ENCODE assay signal across 18 cellular contexts in genomic region chr9:4594994-4595393, GRCh38.
DNase-seq lines count a peak whose midpoint lies in the region; ATAC-seq and TF ChIP-seq lines count a peak whose summit lies in the region.
"Had no signal": no experiment of that assay in that cellular context is flagged by ENCODE, and none has a peak within 500 bp of the region (broad histone marks: within the 10 kb centered on the region; RNA-seq: fewer than 3 reads in every experiment).

No MANE protein-coding gene starts in this region.

- TF ChIP-seq CTCF in CD4-positive, alpha-beta T cell (IDR thresholded peaks at IDR 0.05), result no peak
- TF ChIP-seq CTCF in GM10266 (IDR thresholded peaks at IDR 0.05; ENCODE audit: control insufficient read depth, insufficient read depth, low read depth, missing control alignments) (no peak), uterus (IDR thresholded peaks at IDR 0.05) (no peak), OCI-LY7 (conservative IDR thresholded peaks at IDR 0.05; ENCODE audit: low read length) (no peak)

- no TSS peak for BruUV-seq in OCI-LY7 (replicated peaks; lab: Mats Ljungman, UMichigan)

- no peaks in the 10 kb centered on the region for H3K9me3 ChIP-seq in CD4-positive, alpha-beta T cell (ENCODE audit: control insufficient read depth, low read length)
- H3K9me3 ChIP-seq in naive thymus-derived CD4-positive, alpha-beta T cell (ENCODE audit: control insufficient read depth in 2 of 3, low read length in 3 of 3), result no peaks in the 10 kb centered on the region
- H3K9me3 ChIP-seq in MG63 (no peaks in the 10 kb centered on the region), uterus (no peaks in the 10 kb centered on the region), OCI-LY7 (ENCODE audit: low read length) (no peaks in the 10 kb centered on the region)
- H3K9me3 ChIP-seq: SJCRH30 had no signal

- no peaks in the 10 kb centered on the region for H3K36me3 ChIP-seq in naive thymus-derived CD4-positive, alpha-beta T cell (ENCODE audit: control insufficient read depth in 2 of 3, insufficient read depth in 3 of 3, low read length in 3 of 3)
- H3K36me3 ChIP-seq in MG63, result no peaks in the 10 kb centered on the region
- no peaks in the 10 kb centered on the region for H3K36me3 ChIP-seq in uterus
- H3K36me3 ChIP-seq in OCI-LY7 (ENCODE audit: insufficient read depth, low read length), result no peaks in the 10 kb centered on the region
- H3K36me3 ChIP-seq: SJCRH30 had no signal

- no peaks in the 10 kb centered on the region for H3K9me2 ChIP-seq in OCI-LY7 (ENCODE audit: insufficient read depth, low read length)

- H3K79me2 ChIP-seq in OCI-LY7 (ENCODE audit: insufficient read depth, low read depth, low read length), result no peaks in the 10 kb centered on the region

- H3K4me1 Mint-ChIP-seq in CD4-positive, alpha-beta T cell (ENCODE audit: low read depth), result peaks cover 59% of the 10 kb centered on the region
- peaks cover 14% of the 10 kb centered on the region for H3K4me1 Mint-ChIP-seq in activated T-helper 17 cell treated with anti-CD3 and anti-CD28 coated beads, Interleukin-2, amount 50 U/mL, for 72 hours
- H3K4me1 Mint-ChIP-seq in naive thymus-derived CD4-positive, alpha-beta T cell, result peaks cover 24 to 63% (median 50%) of the 10 kb centered on the region in 7 donors

- H4K20me1 ChIP-seq in OCI-LY7 (ENCODE audit: insufficient read depth, low read length), result no peaks in the 10 kb centered on the region

- H3K4me3 Mint-ChIP-seq in CD4-positive, alpha-beta T cell, result peak overlapping the region; percentile 22
- no peak overlapping the region for H3K4me3 Mint-ChIP-seq in activated T-helper 17 cell treated with anti-CD3 and anti-CD28 coated beads, Interleukin-2, amount 50 U/mL, for 72 hours
- peak overlapping the region in 5 of 10 donors; percentile 11 to 69 (median 40) for H3K4me3 Mint-ChIP-seq in naive thymus-derived CD4-positive, alpha-beta T cell
- H3K4me3 Mint-ChIP-seq: H9 had no signal

- peak overlapping the region; percentile 94 for H3K27ac Mint-ChIP-seq in CD4-positive, alpha-beta T cell
- H3K27ac Mint-ChIP-seq in activated T-helper 17 cell treated with anti-CD3 and anti-CD28 coated beads, Interleukin-2, amount 50 U/mL, for 72 hours, result peak overlapping the region; percentile 3
- peak overlapping the region in 8 of 9 donors; percentile 93 to 99 (median 98) for H3K27ac Mint-ChIP-seq in naive thymus-derived CD4-positive, alpha-beta T cell
- H3K27ac Mint-ChIP-seq: H9 had no signal

- no peak for DNase-seq in CD4-positive, alpha-beta T cell
- peak; percentile 49 for DNase-seq in GM10266 (ENCODE audit: extremely low spot score)
- DNase-seq in naive thymus-derived CD4-positive, alpha-beta T cell, result no peak
- DNase-seq in HCEC 1CT, result no peak
- no peak for DNase-seq in MG63
- DNase-seq in uterus, result no peak
- DNase-seq in OCI-LY7 (ENCODE audit: low spot score), result no peak
- DNase-seq: ACHN; DMS79; H9; NCI-H1417; NCI-H2029 treated with DMSO at 0.1 percent for 48 hours; NCI-H2171 treated with DMSO at 0.1 percent for 48 hours; NCI-H446 treated with DMSO at 0.1 percent for 48 hours; NK-92 treated with Interleukin-12 subunit alpha and Interleukin-12 subunit beta, amount 100 ng/mL, for 24 hours; PC-9; SJCRH30 had no signal

- H3K4me3 ChIP-seq in naive thymus-derived CD4-positive, alpha-beta T cell (ENCODE audit: low read length), result no peak overlapping the region
- no peak overlapping the region for H3K4me3 ChIP-seq in MG63
- no peak overlapping the region for H3K4me3 ChIP-seq in uterus
- no peak overlapping the region for H3K4me3 ChIP-seq in OCI-LY7 (ENCODE audit: low read depth, low read length, poor library complexity, severe bottlenecking)
- H3K4me3 ChIP-seq: PC-9, SJCRH30 had no signal

- H3K4me2 ChIP-seq in OCI-LY7 (ENCODE audit: low read length), result no peak overlapping the region
- H3K4me2 ChIP-seq: PC-9 had no signal

- intact Hi-C loops in CD4-positive, alpha-beta T cell (cut with DNase I, micrococcal nuclease), result loop anchor here (5.0 to 10.0 kb wide), 4 partner anchors 43 to 1030 kb away; partner anchors contain the start of genes RIC1 (in 1 of the 2) and SLC1A1 (in 1 of the 2)
- intact Hi-C loops in naive thymus-derived CD4-positive, alpha-beta T cell (cut with micrococcal nuclease), result loop anchor here in 1 of 2 donors (5.0 kb wide), 2 partner anchors 103 to 213 kb away; partner anchors contain the start of gene SLC1A1
- intact Hi-C loops in uterus (cut with DNase I; ENCODE audit: low total_unique reads) (no loop called here), OCI-LY7 (cut with micrococcal nuclease; ENCODE audit: unreplicated experiment) (no loop called here)

- peaks cover 27 to 42% of the 10 kb centered on the region in 2 donors for H3K4me1 ChIP-seq in naive thymus-derived CD4-positive, alpha-beta T cell (ENCODE audit: control insufficient read depth in 2 of 2, insufficient read depth in 2 of 2, low read length in 2 of 2)
- H3K4me1 ChIP-seq in uterus (no peaks in the 10 kb centered on the region), OCI-LY7 (ENCODE audit: insufficient read depth, low read length, poor library complexity, severe bottlenecking) (no peaks in the 10 kb centered on the region)
- H3K4me1 ChIP-seq: SJCRH30 had no signal

- peaks cover 8% of the 10 kb centered on the region for H3K36me3 Mint-ChIP-seq in CD4-positive, alpha-beta T cell (ENCODE audit: low read depth)
- no peaks in the 10 kb centered on the region for H3K36me3 Mint-ChIP-seq in activated T-helper 17 cell treated with anti-CD3 and anti-CD28 coated beads, Interleukin-2, amount 50 U/mL, for 72 hours (ENCODE audit: low read depth)
- H3K36me3 Mint-ChIP-seq in naive thymus-derived CD4-positive, alpha-beta T cell, result peaks cover 0 to 19% (median 6%) of the 10 kb centered on the region in 5 donors

- H3K27me3 Mint-ChIP-seq in CD4-positive, alpha-beta T cell, result no peaks in the 10 kb centered on the region
- no peaks in the 10 kb centered on the region for H3K27me3 Mint-ChIP-seq in activated T-helper 17 cell treated with anti-CD3 and anti-CD28 coated beads, Interleukin-2, amount 50 U/mL, for 72 hours
- peaks cover 0 to 5% (median 0%) of the 10 kb centered on the region in 5 donors for H3K27me3 Mint-ChIP-seq in naive thymus-derived CD4-positive, alpha-beta T cell

- H3K27ac ChIP-seq in CD4-positive, alpha-beta T cell (ENCODE audit: low read depth, low read length), result no peak overlapping the region
- peak overlapping the region; percentile 74 for H3K27ac ChIP-seq in naive thymus-derived CD4-positive, alpha-beta T cell (ENCODE audit: low read depth, low read length)
- H3K27ac ChIP-seq in uterus (no peak overlapping the region), OCI-LY7 (ENCODE audit: low read depth, low read length, poor library complexity, severe bottlenecking) (no peak overlapping the region)
- H3K27ac ChIP-seq: PC-9, SJCRH30 had no signal

- H3K27me3 ChIP-seq in CD4-positive, alpha-beta T cell (ENCODE audit: control insufficient read depth, insufficient read depth, low read length), result no peaks in the 10 kb centered on the region
- no peaks in the 10 kb centered on the region for H3K27me3 ChIP-seq in naive thymus-derived CD4-positive, alpha-beta T cell (ENCODE audit: control insufficient read depth in 2 of 2, insufficient read depth in 2 of 2, low read length in 2 of 2)
- no peaks in the 10 kb centered on the region for H3K27me3 ChIP-seq in MG63
- no peaks in the 10 kb centered on the region for H3K27me3 ChIP-seq in uterus
- H3K27me3 ChIP-seq: SJCRH30 had no signal

- CTCF ChIA-PET in CD4-positive, alpha-beta T cell (lab: Charles Lee), result no interaction called here
- CTCF ChIA-PET in naive thymus-derived CD4-positive, alpha-beta T cell (lab: Charles Lee), result interaction anchor here (0.6 kb wide), 1 partner anchor 277 kb away, joined by 3 read pairs; no protein-coding TSS in a partner anchor
- CTCF ChIA-PET in OCI-LY7 (lab: Charles Lee; ENCODE audit: unreplicated experiment), result no interaction called here

- no peak overlapping the region for H2AFZ ChIP-seq in OCI-LY7 (ENCODE audit: low read length)
- H2AFZ ChIP-seq: PC-9 had no signal

- TF ChIP-seq POLR2A in uterus (IDR thresholded peaks at IDR 0.05), result no peak

- no peak for ATAC-seq in CD4-positive, alpha-beta T cell (ENCODE audit: poor library complexity)
- no peak for ATAC-seq in activated T-helper 17 cell treated with anti-CD3 and anti-CD28 coated beads, Interleukin-2, amount 50 U/mL, for 72 hours (replicated peaks)
- no peak for ATAC-seq in naive thymus-derived CD4-positive, alpha-beta T cell

- no peaks in the 10 kb centered on the region for H3K9me3 Mint-ChIP-seq in CD4-positive, alpha-beta T cell
- H3K9me3 Mint-ChIP-seq in activated T-helper 17 cell treated with anti-CD3 and anti-CD28 coated beads, Interleukin-2, amount 50 U/mL, for 72 hours, result no peaks in the 10 kb centered on the region
- peaks cover 0 to 6% (median 0%) of the 10 kb centered on the region in 11 donors for H3K9me3 Mint-ChIP-seq in naive thymus-derived CD4-positive, alpha-beta T cell
- H3K9me3 Mint-ChIP-seq: H9 had no signal

- POLR2A ChIA-PET in CD4-positive, alpha-beta T cell (lab: Charles Lee), result interaction anchor here (2.3 kb wide), 1 partner anchor 1068 kb away, joined by 9 read pairs; the partner anchor contains the start of gene RFX3
- POLR2A ChIA-PET in naive thymus-derived CD4-positive, alpha-beta T cell (lab: Charles Lee), result interaction anchor here (2.1 to 2.2 kb wide), 2 partner anchors 12 to 71 kb away, joined by 7 to 10 read pairs; partner anchors contain the start of gene SPATA6L
- POLR2A ChIA-PET in OCI-LY7 (lab: Charles Lee), result no interaction called here

Comparison
In these comparisons a context has a peak if more than half of its experiments do, and no peak if none do; other contexts are left out.
1. H3K27ac Mint-ChIP-seq: peak in every context shown above with its lines; median percentile 98 in naive thymus-derived CD4-positive, alpha-beta T cell; 94 in CD4-positive, alpha-beta T cell; 3 in activated T-helper 17 cell treated with anti-CD3 and anti-CD28 coated beads, Interleukin-2, amount 50 U/mL, for 72 hours.
2. intact Hi-C loops: an anchor here in CD4-positive, alpha-beta T cell (5.0 to 10.0 kb wide); none called in uterus and OCI-LY7.